14 cellular contexts compared by ENCODE assay signal in the genomic region with DNA sequence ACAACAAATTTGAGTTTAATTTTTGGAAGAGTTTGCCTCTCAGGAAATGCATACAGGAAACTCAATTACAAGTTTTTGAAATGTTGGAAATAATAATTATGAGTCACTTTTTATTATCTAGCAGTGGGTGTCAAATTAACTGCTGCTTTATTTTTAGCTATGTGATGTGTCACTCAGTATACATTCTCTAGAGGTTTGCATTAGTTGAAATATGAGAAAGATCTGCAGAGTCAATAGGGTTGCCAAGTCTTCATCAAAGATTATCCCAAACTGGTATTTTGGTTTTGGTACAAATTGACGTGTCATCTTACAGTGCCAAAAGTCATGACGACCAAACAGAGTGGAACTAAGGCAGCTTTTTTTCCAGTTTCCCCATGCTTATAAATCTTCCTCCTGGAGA. TPM values are rescaled to one million over a fixed set of nuclear protein-coding genes. Genes with fewer than 3 reads are reported as not detected.
DNase-seq lines count a peak whose midpoint lies in the region; ATAC-seq and TF ChIP-seq lines count a peak whose summit lies in the region.
"Had no signal": no experiment of that assay in that cellular context is flagged by ENCODE, and none has a peak within 500 bp of the region (broad histone marks: within the 10 kb centered on the region; RNA-seq: fewer than 3 reads in every experiment).

No MANE protein-coding gene starts in this region.

- POLR2A ChIA-PET in A673 (lab: Charles Lee; ENCODE audit: low non-redundant PET) (interaction anchor here (0.6 kb wide), 1 partner anchor 177 kb away, joined by 4 read pairs; no protein-coding TSS in a partner anchor), PC-3 (lab: Charles Lee; ENCODE audit: unreplicated experiment) (interaction anchor here (0.5 kb wide), 1 partner anchor 46 kb away, joined by 3 read pairs; no protein-coding TSS in a partner anchor)

- H3K9me3 ChIP-seq in A673 (ENCODE audit: low read depth, low read length, poor library complexity, severe bottlenecking), result no peaks in the 10 kb centered on the region
- H3K9me3 ChIP-seq in GM23248 (ENCODE audit: low read depth), result no peaks in the 10 kb centered on the region
- no peaks in the 10 kb centered on the region for H3K9me3 ChIP-seq in PC-3 (ENCODE audit: low read length)
- no peaks in the 10 kb centered on the region for H3K9me3 ChIP-seq in T-helper 17 cell (ENCODE audit: control insufficient read depth, low read length, poor library complexity, severe bottlenecking)
- H3K9me3 ChIP-seq: neutrophil had no signal

- peaks cover 28% of the 10 kb centered on the region for H3K27me3 Mint-ChIP-seq in T-helper 17 cell

- H3K4me1 Mint-ChIP-seq in T-helper 17 cell, result no peaks in the 10 kb centered on the region

- H3F3A ChIP-seq in GM23248 (ENCODE audit: insufficient read depth) (peaks cover 27% of the 10 kb centered on the region; the same call in 1 of the 2 replicates), PC-3 (ENCODE audit: low read length, unreplicated experiment) (no peaks in the 10 kb centered on the region)

- BruUV-seq in A673 (replicated peaks; lab: Mats Ljungman, UMichigan) (no TSS peak), PC-3 (replicated peaks; lab: Mats Ljungman, UMichigan) (no TSS peak)

- H3K27me3 ChIP-seq in A673 (replicated peaks; ENCODE audit: insufficient read depth, low read depth, low read length, poor library complexity), result no peaks in the 10 kb centered on the region
- H3K27me3 ChIP-seq in GM23248 (replicated peaks; ENCODE audit: insufficient read depth), result 0 out of 2 replicates have a peak, but pooled peaks cover 5% of the 10 kb centered on the region
- H3K27me3 ChIP-seq in PC-3 (ENCODE audit: low read length), result no peaks in the 10 kb centered on the region
- H3K27me3 ChIP-seq: dorsolateral prefrontal cortex had no signal

- ATAC-seq in PC-3 (peak; percentile 91), HG03520 (IDR thresholded peaks at IDR 0.05; ENCODE audit: unreplicated experiment) (no peak), T-helper 17 cell (no peak), HG02678 (IDR thresholded peaks at IDR 0.05; ENCODE audit: unreplicated experiment) (no peak)

- H3K9me2 ChIP-seq in GM23248 (ENCODE audit: insufficient read depth) (no peaks in the 10 kb centered on the region), PC-3 (replicated peaks; ENCODE audit: low read length) (no peaks in the 10 kb centered on the region)

- H3K36me3 ChIP-seq in A673 (ENCODE audit: insufficient read depth, low read length, poor library complexity, severe bottlenecking) (no peaks in the 10 kb centered on the region), GM23248 (ENCODE audit: low read depth) (no peaks in the 10 kb centered on the region), PC-3 (ENCODE audit: low read depth, low read length) (no peaks in the 10 kb centered on the region)
- H3K36me3 ChIP-seq: neutrophil had no signal

- no peak overlapping the region for H3K4me3 Mint-ChIP-seq in T-helper 17 cell
- H3K4me3 Mint-ChIP-seq: activated CD4-positive, alpha-beta memory T cell treated with anti-CD3 and anti-CD28 coated beads, Interleukin-2, amount 10 ng/mL, durations not matched to agents 7 days and 5 days had no signal

- H3K36me3 Mint-ChIP-seq in T-helper 17 cell (ENCODE audit: low read depth), result peaks cover 2% of the 10 kb centered on the region

- H3K27ac ChIP-seq in A673 (ENCODE audit: low read depth, low read length, poor library complexity, severe bottlenecking), result peak overlapping the region; percentile 82
- no peak overlapping the region for H3K27ac ChIP-seq in GM23248
- peak overlapping the region; percentile 92 for H3K27ac ChIP-seq in PC-3 (ENCODE audit: low read length)
- H3K27ac ChIP-seq: dorsolateral prefrontal cortex, neutrophil had no signal

- H3K4me2 ChIP-seq in GM23248 (ENCODE audit: unreplicated experiment) (peak overlapping the region; percentile 75), PC-3 (ENCODE audit: low read length) (peak overlapping the region; percentile 74)

- H3K79me2 ChIP-seq in GM23248 (ENCODE audit: insufficient read depth) (no peaks in the 10 kb centered on the region), PC-3 (ENCODE audit: low read length) (no peaks in the 10 kb centered on the region)

- H3K4me3 ChIP-seq in A673 (ENCODE audit: low read depth, low read length, poor library complexity, severe bottlenecking), result peak overlapping the region; percentile 3
- 0 out of 2 replicates have a peak overlapping the region, but pooled peaks have one; percentile 9 for H3K4me3 ChIP-seq in GM23248
- peak overlapping the region; percentile 41 for H3K4me3 ChIP-seq in PC-3 (ENCODE audit: low read length)
- no peak overlapping the region for H3K4me3 ChIP-seq in fibroblast of mammary gland (ENCODE audit: control insufficient read depth, low read depth, low read length)
- H3K4me3 ChIP-seq: dorsolateral prefrontal cortex had no signal

- TF ChIP-seq CTCF in A673 (conservative IDR thresholded peaks at IDR 0.05; ENCODE audit: low read depth, low read length) (no peak), PC-3 (conservative IDR thresholded peaks at IDR 0.05; ENCODE audit: low read depth, low read length) (no peak), fibroblast of mammary gland (conservative IDR thresholded peaks at IDR 0.05; ENCODE audit: control insufficient read depth, insufficient read depth, low read depth, low read length) (no peak)

- DNase-seq in A673 (ENCODE audit: low spot score), result peak; percentile 89
- DNase-seq in GM23248, result peak; percentile 56
- DNase-seq in PC-3, result peak; percentile 93
- peak; percentile 65 for DNase-seq in fibroblast of mammary gland (ENCODE audit: low read depth)
- DNase-seq in activated CD8-positive, alpha-beta memory T cell treated with anti-CD3 and anti-CD28 coated beads for 24 hours, result no peak
- DNase-seq in T-helper 17 cell, result no peak
- DNase-seq: activated CD4-positive, alpha-beta memory T cell treated with anti-CD3 and anti-CD28 coated beads, Interleukin-2, amount 10 ng/mL, durations not matched to agents 7 days and 5 days; dorsolateral prefrontal cortex; foreskin melanocyte; NCI-H526; substantia nigra had no signal

- no peak overlapping the region for H3K9ac ChIP-seq in GM23248
- H3K9ac ChIP-seq in PC-3 (ENCODE audit: low read length), result peak overlapping the region; percentile 42

- peaks cover 56% of the 10 kb centered on the region for H3K4me1 ChIP-seq in A673 (ENCODE audit: insufficient read depth, low read length, poor library complexity, severe bottlenecking)
- peaks cover 21% of the 10 kb centered on the region for H3K4me1 ChIP-seq in GM23248 (ENCODE audit: insufficient read depth)
- H3K4me1 ChIP-seq in PC-3 (ENCODE audit: insufficient read depth, low read length), result peaks cover 47% of the 10 kb centered on the region

- H3K27ac Mint-ChIP-seq in T-helper 17 cell, result no peak overlapping the region
- H3K27ac Mint-ChIP-seq: activated CD4-positive, alpha-beta memory T cell treated with anti-CD3 and anti-CD28 coated beads, Interleukin-2, amount 10 ng/mL, durations not matched to agents 7 days and 5 days had no signal

- no peaks in the 10 kb centered on the region for H4K20me1 ChIP-seq in GM23248 (ENCODE audit: insufficient read depth)
- no peaks in the 10 kb centered on the region for H4K20me1 ChIP-seq in PC-3 (ENCODE audit: low read length)

- no peak overlapping the region for H2AFZ ChIP-seq in GM23248
- peak overlapping the region; percentile 13; the same call in 1 of the 2 replicates for H2AFZ ChIP-seq in PC-3 (ENCODE audit: low read length)

- 2% methylated on average over 2 of the region's 2 CpGs for whole genome bisulfite sequencing in GM23248 (ENCODE audit: low coverage in 1 of 2, low lambda C conversion rate in 2 of 2, missing lambda C conversion rate in 2 of 2), 2 experiments

- intact Hi-C loops in A673 (cut with micrococcal nuclease; ENCODE audit: unreplicated experiment), result loop anchor here (2.0 kb wide), 1 partner anchor 63 kb away; the partner anchor contains the start of gene MTF2
- intact Hi-C loops in PC-3 (cut with micrococcal nuclease), result loop anchor here (2.0 kb wide), 1 partner anchor 15 kb away; no protein-coding TSS in a partner anchor

- CTCF ChIA-PET in A673 (lab: Charles Lee), result interaction anchor here (0.8 kb wide), 1 partner anchor 31 kb away, joined by 3 read pairs; no protein-coding TSS in a partner anchor
- CTCF ChIA-PET in PC-3 (lab: Charles Lee), result interaction anchor here (1.1 to 1.7 kb wide), 3 partner anchors 14 to 54 kb away, joined by 7 to 16 read pairs (median 11); partner anchors contain the start of gene DIPK1A

- in situ Hi-C loops in GM23248 (cut with MboI), result no loop called here

RNA-seq across cellular contexts. Expression of gene DIPK1A, which starts 54.3 kb away (rescaled TPM):
- total RNA-seq in A673 (2021) (10.3 and 10.9 TPM in 2 replicates), PC-3 (2014; rRNA removed) (1.0 and 2.1 TPM in 2 replicates), T-helper 17 cell (1 to 10 TPM; 7.9 to 8.7 TPM)
- 22.3 and 26.6 TPM in 2 replicates for total RNA-seq in GM23248 (2014; rRNA removed; shearing (Covaris generic))
- polyA plus RNA-seq in GM23248 (2016; fragmentation: Nextera tagmentation; extraction: Ambion mirVana), result 49.6 and 51.6 TPM in 2 replicates

Comparison
In these comparisons a context has a peak if more than half of its experiments do, and no peak if none do; other contexts are left out.
1. DNase-seq: peak in A673 (single experiment), GM23248 (single experiment), PC-3 (single experiment) and fibroblast of mammary gland (single experiment); none in activated CD8-positive, alpha-beta memory T cell treated with anti-CD3 and anti-CD28 coated beads for 24 hours (single experiment) and T-helper 17 cell (0 of 3).